20 cellular contexts compared by ENCODE assay signal in the genomic region with DNA sequence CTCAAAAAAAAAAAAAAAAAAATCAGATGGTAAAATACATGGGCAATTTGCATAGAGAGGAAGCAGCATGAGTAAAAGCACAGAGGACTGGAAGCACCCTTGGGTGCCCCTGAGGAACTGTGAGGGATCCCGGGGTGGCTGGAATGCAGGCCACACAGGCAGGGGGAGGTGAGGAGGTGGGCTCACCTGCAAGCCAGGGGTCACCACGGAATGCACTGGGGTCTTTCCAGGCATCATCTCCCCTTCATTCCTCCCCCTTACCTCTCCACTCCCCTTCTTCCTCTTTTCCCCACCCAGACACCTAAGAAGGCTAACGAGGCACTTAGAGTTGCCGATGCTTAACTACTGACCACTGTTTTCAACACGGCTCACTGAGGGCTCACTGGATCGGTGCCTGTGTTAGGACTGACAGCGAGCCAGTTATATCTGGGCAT. TPM values are rescaled to one million over a fixed set of nuclear protein-coding genes. Genes with fewer than 3 reads are reported as not detected.
DNase-seq lines count a peak whose midpoint lies in the region; ATAC-seq, FAIRE-seq and TF ChIP-seq lines count a peak whose summit lies in the region.
"Had no signal": no experiment of that assay in that cellular context is flagged by ENCODE, and none has a peak within 500 bp of the region (broad histone marks: within the 10 kb centered on the region; RNA-seq: fewer than 3 reads in every experiment).

No MANE protein-coding gene starts in this region.

- H3K4me2 ChIP-seq in DOHH2 (ENCODE audit: low read length), result peak overlapping the region; percentile 94
- H3K4me2 ChIP-seq in astrocyte (ENCODE audit: low read length), result no peak overlapping the region

- peaks cover 13% of the 10 kb centered on the region for H3F3A ChIP-seq in DOHH2 (ENCODE audit: control insufficient read depth, insufficient read depth)

- H3K27ac Mint-ChIP-seq in astrocyte (ENCODE audit: unreplicated experiment), result peak overlapping the region; percentile 34
- no peak overlapping the region for H3K27ac Mint-ChIP-seq in activated CD8-positive, alpha-beta memory T cell treated with anti-CD3 and anti-CD28 coated beads, Interleukin-2, amount 10 ng/mL, durations not matched to agents 7 days and 5 days
- H3K27ac Mint-ChIP-seq: activated CD8-positive, alpha-beta T cell treated with anti-CD3 and anti-CD28 coated beads, Interleukin-2, amount 10 ng/mL, durations not matched to agents 7 days and 5 days; activated T-helper 2 cell treated with anti-CD3 and anti-CD28 coated beads, Interferon-gamma antibody, Interleukin-2, Interleukin-4, amounts not matched to agents 10 μg/mL and 5 μg/mL and 100 μg/mL, durations not matched to agents 14 hours and 24 hours and 36 hours; mesothelial cell of epicardium had no signal

- no peaks in the 10 kb centered on the region for H3K9me2 ChIP-seq in DOHH2 (replicated peaks; ENCODE audit: control insufficient read depth, low read length)

- H3K27ac ChIP-seq in DOHH2 (ENCODE audit: low read depth, low read length) (peak overlapping the region; percentile 63), astrocyte (ENCODE audit: low read depth, low read length) (no peak overlapping the region)
- H3K27ac ChIP-seq: colonic mucosa, SK-N-MC, tibial nerve had no signal

- no peak for FAIRE-seq in astrocyte (lab: Jason Lieb, UNC)

- H3K4me1 Mint-ChIP-seq in astrocyte (ENCODE audit: low read depth, unreplicated experiment), result peaks cover 4% of the 10 kb centered on the region
- H3K4me1 Mint-ChIP-seq in activated CD8-positive, alpha-beta memory T cell treated with anti-CD3 and anti-CD28 coated beads, Interleukin-2, amount 10 ng/mL, durations not matched to agents 7 days and 5 days, result no peaks in the 10 kb centered on the region
- H3K4me1 Mint-ChIP-seq: mesothelial cell of epicardium had no signal

- no peak overlapping the region for H3K9ac ChIP-seq in astrocyte (ENCODE audit: low read length)

- H3K36me3 ChIP-seq in DOHH2 (ENCODE audit: control insufficient read depth, low read length) (no peaks in the 10 kb centered on the region), astrocyte (ENCODE audit: insufficient read depth, low read length) (no peaks in the 10 kb centered on the region)
- H3K36me3 ChIP-seq: colonic mucosa, tibial nerve had no signal

- H3K79me2 ChIP-seq in DOHH2 (ENCODE audit: control insufficient read depth, low read length), result no peaks in the 10 kb centered on the region
- H3K79me2 ChIP-seq in astrocyte (ENCODE audit: insufficient read depth, low read length), result no peaks in the 10 kb centered on the region

- peak; percentile 56 for ATAC-seq in HG03175 (IDR thresholded peaks at IDR 0.05; ENCODE audit: unreplicated experiment)
- no peak for ATAC-seq in activated CD8-positive, alpha-beta memory T cell treated with anti-CD3 and anti-CD28 coated beads, Interleukin-2, amount 10 ng/mL, durations not matched to agents 7 days and 5 days
- ATAC-seq: activated CD8-positive, alpha-beta T cell treated with anti-CD3 and anti-CD28 coated beads, Interleukin-2, amount 10 ng/mL, durations not matched to agents 7 days and 5 days had no signal

- TF ChIP-seq POLR2A in GM19193 (IDR thresholded peaks at IDR 0.05; ENCODE audit: extremely low read depth, insufficient read depth, insufficient read length), result peak; percentile 43

- TF ChIP-seq CTCF in DOHH2 (IDR thresholded peaks at IDR 0.05; ENCODE audit: low read depth, low read length, poor library complexity, severe bottlenecking) (no peak), astrocyte (IDR thresholded peaks at IDR 0.05; ENCODE audit: insufficient read depth, low read depth, low read length) (no peak)

- H3K9me3 ChIP-seq in DOHH2 (ENCODE audit: control insufficient read depth, insufficient read depth, low read length), result no peaks in the 10 kb centered on the region
- no peaks in the 10 kb centered on the region for H3K9me3 ChIP-seq in astrocyte (ENCODE audit: insufficient read depth, low read depth, low read length)
- H3K9me3 ChIP-seq: colonic mucosa, tibial nerve had no signal

- H2AFZ ChIP-seq in astrocyte (ENCODE audit: low read depth, low read length), result no peak overlapping the region

- DNase-seq in astrocyte (ENCODE audit: low read depth) (no peak), RPMI8226 (no peak), AML-193 (lab: John Stamatoyannopoulos, UW) (no peak), NCI-H446 (lab: John Stamatoyannopoulos, UW) (no peak)
- no peak for DNase-seq in activated CD8-positive, alpha-beta memory T cell treated with anti-CD3 and anti-CD28 coated beads, Interleukin-2, amount 10 ng/mL, durations not matched to agents 7 days and 5 days
- DNase-seq: activated CD8-positive, alpha-beta T cell treated with anti-CD3 and anti-CD28 coated beads, Interleukin-2, amount 10 ng/mL, durations not matched to agents 7 days and 5 days; anterior cingulate cortex; Calu3; colonic mucosa; IMR-90; NCI-H2227 treated with DMSO at 0.1 percent for 48 hours; nucleus accumbens; stimulated activated CD4-positive, alpha-beta T cell treated with anti-CD3 and anti-CD28 coated beads, Interleukin-4, amount 100 ng/mL, for 24 hours had no signal

- CTCF ChIA-PET in activated CD8-positive, alpha-beta memory T cell treated with anti-CD3 and anti-CD28 coated beads, Interleukin-2, amount 10 ng/mL, durations not matched to agents 7 days and 5 days (lab: Charles Lee), result no interaction called here

- H3K4me3 ChIP-seq in DOHH2 (ENCODE audit: low read length) (peak overlapping the region; percentile 61), astrocyte (ENCODE audit: insufficient read depth, low read depth, low read length) (no peak overlapping the region)
- H3K4me3 ChIP-seq: colonic mucosa, SK-N-MC, tibial nerve had no signal

- H3K27me3 ChIP-seq in DOHH2 (ENCODE audit: control insufficient read depth, low read length) (no peaks in the 10 kb centered on the region), astrocyte (ENCODE audit: insufficient read depth, low read length) (no peaks in the 10 kb centered on the region)
- H3K27me3 ChIP-seq: colonic mucosa, tibial nerve had no signal

- H3K4me1 ChIP-seq in DOHH2 (ENCODE audit: control insufficient read depth, low read length) (peaks cover 72% of the 10 kb centered on the region), astrocyte (ENCODE audit: insufficient read depth, low read length) (no peaks in the 10 kb centered on the region)
- H3K4me1 ChIP-seq: colonic mucosa, tibial nerve had no signal

- no peaks in the 10 kb centered on the region for H3K36me3 Mint-ChIP-seq in astrocyte (ENCODE audit: low read depth, unreplicated experiment)
- H3K36me3 Mint-ChIP-seq in activated CD8-positive, alpha-beta memory T cell treated with anti-CD3 and anti-CD28 coated beads, Interleukin-2, amount 10 ng/mL, durations not matched to agents 7 days and 5 days, result no peaks in the 10 kb centered on the region
- H3K36me3 Mint-ChIP-seq: mesothelial cell of epicardium had no signal

- no peaks in the 10 kb centered on the region for H4K20me1 ChIP-seq in DOHH2 (ENCODE audit: control insufficient read depth, insufficient read depth, low read depth, low read length)
- H4K20me1 ChIP-seq in astrocyte (ENCODE audit: insufficient read depth, low read length), result no peaks in the 10 kb centered on the region

- no peaks in the 10 kb centered on the region for H3K27me3 Mint-ChIP-seq in astrocyte (ENCODE audit: low read depth, unreplicated experiment)
- H3K27me3 Mint-ChIP-seq in activated CD8-positive, alpha-beta memory T cell treated with anti-CD3 and anti-CD28 coated beads, Interleukin-2, amount 10 ng/mL, durations not matched to agents 7 days and 5 days, result peaks cover 10% of the 10 kb centered on the region

- no peak overlapping the region for H3K4me3 Mint-ChIP-seq in astrocyte (ENCODE audit: unreplicated experiment)
- no peak overlapping the region for H3K4me3 Mint-ChIP-seq in activated CD8-positive, alpha-beta memory T cell treated with anti-CD3 and anti-CD28 coated beads, Interleukin-2, amount 10 ng/mL, durations not matched to agents 7 days and 5 days
- H3K4me3 Mint-ChIP-seq: activated CD8-positive, alpha-beta T cell treated with anti-CD3 and anti-CD28 coated beads, Interleukin-2, amount 10 ng/mL, durations not matched to agents 7 days and 5 days; mesothelial cell of epicardium had no signal

- no peaks in the 10 kb centered on the region for H3K9me3 Mint-ChIP-seq in astrocyte (ENCODE audit: unreplicated experiment)
- H3K9me3 Mint-ChIP-seq in activated CD8-positive, alpha-beta memory T cell treated with anti-CD3 and anti-CD28 coated beads, Interleukin-2, amount 10 ng/mL, durations not matched to agents 7 days and 5 days (ENCODE audit: low read depth), result no peaks in the 10 kb centered on the region
- H3K9me3 Mint-ChIP-seq: activated T-helper 2 cell treated with anti-CD3 and anti-CD28 coated beads, Interferon-gamma antibody, Interleukin-2, Interleukin-4, amounts not matched to agents 10 μg/mL and 5 μg/mL and 100 μg/mL, durations not matched to agents 14 hours and 24 hours and 36 hours had no signal

RNA-seq across cellular contexts. Expression of gene HIP1R, which starts 14.4 kb away (rescaled TPM):
- 21.3 and 22.2 TPM in 2 replicates for total RNA-seq in astrocyte
- total RNA-seq in activated CD8-positive, alpha-beta memory T cell treated with anti-CD3 and anti-CD28 coated beads, Interleukin-2, amount 10 ng/mL, durations not matched to agents 7 days and 5 days, result 10 to 100 TPM; 31.9 to 34.7 TPM

RNA-seq across cellular contexts. Expression of gene CCDC62, which starts 46.5 kb away (rescaled TPM):
- 0.60 and 0.82 TPM in 2 replicates for total RNA-seq in astrocyte
- total RNA-seq in activated CD8-positive, alpha-beta memory T cell treated with anti-CD3 and anti-CD28 coated beads, Interleukin-2, amount 10 ng/mL, durations not matched to agents 7 days and 5 days, result under 1 TPM; 0.26 to 0.67 TPM
